In the genomic region with DNA sequence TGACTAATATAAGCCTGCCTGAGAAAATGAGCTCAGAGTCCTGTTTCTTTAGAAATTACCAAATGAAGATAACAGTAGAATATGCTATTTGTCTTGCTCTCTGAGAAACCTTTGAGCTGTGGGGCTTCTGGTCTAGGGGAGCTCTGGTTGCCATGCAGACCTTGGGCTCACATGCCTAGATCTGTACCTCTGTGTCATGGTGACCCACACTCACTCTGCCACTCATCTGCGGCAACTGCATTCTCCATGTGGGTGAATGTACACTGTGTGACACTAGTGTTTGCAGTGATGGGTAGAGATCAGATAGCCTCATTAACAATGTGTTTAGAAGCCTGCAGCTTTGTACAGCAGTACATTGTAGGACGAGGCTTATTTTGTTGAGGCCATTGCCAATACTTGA, we compare ENCODE assay signal across 18 cellular contexts.
"Had no signal": no experiment of that assay in that cellular context is flagged by ENCODE, and none has a peak within 500 bp of the region (broad histone marks: within the 10 kb centered on the region; RNA-seq: fewer than 3 reads in every experiment).

No MANE protein-coding gene starts in this region.

- H3K4me3 ChIP-seq: colonic mucosa, esophagus squamous epithelium, lung, ovary, testis, tibial nerve had no signal

- H3K36me3 ChIP-seq: colonic mucosa, esophagus squamous epithelium, neutrophil, ovary, tibial nerve had no signal

- DNase-seq: cerebellar nuclear complex; colonic mucosa; dermis blood vessel endothelial cell; esophagus squamous epithelium; foreskin keratinocyte; left colon; left ventricle myocardium superior; naive thymus-derived CD4-positive, alpha-beta T cell; nephron progenitor cell; ovary; right cardiac atrium; stimulated activated CD4-positive, alpha-beta T cell treated with anti-CD3 and anti-CD28 coated beads, Interleukin-4, amount 100 ng/mL, for 1 hour; stimulated activated CD8-positive, alpha-beta memory T cell treated with anti-CD3 and anti-CD28 coated beads, Interleukin-4, amount 100 ng/mL, for 48 hours; testis had no signal

- H3K27me3 ChIP-seq: colonic mucosa, esophagus squamous epithelium, foreskin keratinocyte, neutrophil, ovary, testis, tibial nerve had no signal

- H3K4me1 ChIP-seq: colonic mucosa, esophagus squamous epithelium, testis, tibial nerve had no signal

- H3K9me3 ChIP-seq: colonic mucosa, esophagus squamous epithelium, neutrophil, ovary, testis, tibial nerve had no signal

- H3K27ac ChIP-seq: colonic mucosa, esophagus squamous epithelium, neutrophil, ovary, testis, tibial nerve had no signal

- ATAC-seq: foreskin keratinocyte; left colon; left ventricle myocardium superior; naive thymus-derived CD4-positive, alpha-beta T cell; right cardiac atrium; stimulated activated effector memory CD8-positive, alpha-beta T cell treated with anti-CD3 and anti-CD28 coated beads, Interleukin-12 subunit alpha, Interleukin-12 subunit beta, amount 100 ng/mL, for 72 hours had no signal
